Comparison of ENCODE assay signal across 1 cellular context in the genomic region with DNA sequence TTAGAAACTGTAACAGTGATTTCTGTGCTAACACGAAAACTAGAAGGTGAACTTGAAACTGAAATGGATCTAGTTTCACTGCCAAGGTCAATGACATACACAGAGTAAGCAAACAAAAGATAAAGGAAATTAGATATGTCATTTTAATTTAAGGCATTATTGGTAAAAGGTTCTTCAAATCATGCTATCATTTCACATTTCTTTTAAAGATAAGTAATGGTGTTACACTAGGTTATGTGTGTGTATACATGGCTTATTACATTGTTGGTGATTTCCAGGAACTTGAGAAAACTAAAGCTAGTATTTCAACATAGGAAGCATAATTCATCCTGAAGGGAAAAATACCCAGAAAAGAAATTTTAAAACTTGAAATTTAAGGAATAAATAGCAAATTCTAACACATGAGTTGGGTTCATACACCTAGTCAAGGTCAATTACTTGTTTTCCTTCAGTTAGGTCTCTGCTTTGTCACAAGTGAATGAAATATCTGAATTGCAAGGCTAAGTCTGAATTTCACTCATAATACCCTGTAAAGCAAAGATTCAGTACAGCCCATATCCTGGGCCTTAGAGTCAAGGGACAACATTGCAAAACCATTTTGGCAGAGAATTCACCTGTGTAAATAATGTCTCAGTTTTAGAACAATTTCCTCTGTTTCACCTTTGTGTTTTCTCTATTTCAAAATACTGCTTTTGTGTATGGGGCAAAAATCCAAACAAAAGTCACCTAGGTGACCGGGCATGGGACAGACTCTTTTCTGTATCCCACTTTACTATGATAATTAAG.
TF ChIP-seq lines count a peak whose summit lies in the region.

No MANE protein-coding gene starts in this region.

TF ChIP-seq in HepG2, 621 proteins besides CTCF, POLR2A, EP300 and RAD21 (continued from another document and continues in another):
- TF ChIP-seq, protein P1, sequence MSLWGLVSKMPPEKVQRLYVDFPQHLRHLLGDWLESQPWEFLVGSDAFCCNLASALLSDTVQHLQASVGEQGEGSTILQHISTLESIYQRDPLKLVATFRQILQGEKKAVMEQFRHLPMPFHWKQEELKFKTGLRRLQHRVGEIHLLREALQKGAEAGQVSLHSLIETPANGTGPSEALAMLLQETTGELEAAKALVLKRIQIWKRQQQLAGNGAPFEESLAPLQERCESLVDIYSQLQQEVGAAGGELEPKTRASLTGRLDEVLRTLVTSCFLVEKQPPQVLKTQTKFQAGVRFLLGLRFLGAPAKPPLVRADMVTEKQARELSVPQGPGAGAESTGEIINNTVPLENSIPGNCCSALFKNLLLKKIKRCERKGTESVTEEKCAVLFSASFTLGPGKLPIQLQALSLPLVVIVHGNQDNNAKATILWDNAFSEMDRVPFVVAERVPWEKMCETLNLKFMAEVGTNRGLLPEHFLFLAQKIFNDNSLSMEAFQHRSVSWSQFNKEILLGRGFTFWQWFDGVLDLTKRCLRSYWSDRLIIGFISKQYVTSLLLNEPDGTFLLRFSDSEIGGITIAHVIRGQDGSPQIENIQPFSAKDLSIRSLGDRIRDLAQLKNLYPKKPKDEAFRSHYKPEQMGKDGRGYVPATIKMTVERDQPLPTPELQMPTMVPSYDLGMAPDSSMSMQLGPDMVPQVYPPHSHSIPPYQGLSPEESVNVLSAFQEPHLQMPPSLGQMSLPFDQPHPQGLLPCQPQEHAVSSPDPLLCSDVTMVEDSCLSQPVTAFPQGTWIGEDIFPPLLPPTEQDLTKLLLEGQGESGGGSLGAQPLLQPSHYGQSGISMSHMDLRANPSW (CRISPR knock-in tag; IDR thresholded peaks at IDR 0.05; ENCODE audit: borderline replicate concordance), result no peak
- no peak for TF ChIP-seq ZNF326 (CRISPR knock-in tag; IDR thresholded peaks at IDR 0.05; ENCODE audit: borderline replicate concordance)
- TF ChIP-seq, protein P2, sequence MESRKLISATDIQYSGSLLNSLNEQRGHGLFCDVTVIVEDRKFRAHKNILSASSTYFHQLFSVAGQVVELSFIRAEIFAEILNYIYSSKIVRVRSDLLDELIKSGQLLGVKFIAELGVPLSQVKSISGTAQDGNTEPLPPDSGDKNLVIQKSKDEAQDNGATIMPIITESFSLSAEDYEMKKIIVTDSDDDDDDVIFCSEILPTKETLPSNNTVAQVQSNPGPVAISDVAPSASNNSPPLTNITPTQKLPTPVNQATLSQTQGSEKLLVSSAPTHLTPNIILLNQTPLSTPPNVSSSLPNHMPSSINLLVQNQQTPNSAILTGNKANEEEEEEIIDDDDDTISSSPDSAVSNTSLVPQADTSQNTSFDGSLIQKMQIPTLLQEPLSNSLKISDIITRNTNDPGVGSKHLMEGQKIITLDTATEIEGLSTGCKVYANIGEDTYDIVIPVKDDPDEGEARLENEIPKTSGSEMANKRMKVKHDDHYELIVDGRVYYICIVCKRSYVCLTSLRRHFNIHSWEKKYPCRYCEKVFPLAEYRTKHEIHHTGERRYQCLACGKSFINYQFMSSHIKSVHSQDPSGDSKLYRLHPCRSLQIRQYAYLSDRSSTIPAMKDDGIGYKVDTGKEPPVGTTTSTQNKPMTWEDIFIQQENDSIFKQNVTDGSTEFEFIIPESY (CRISPR knock-in tag; IDR thresholded peaks at IDR 0.05), result no peak
- TF ChIP-seq REPIN1 (CRISPR knock-in tag; IDR thresholded peaks at IDR 0.05; ENCODE audit: borderline replicate concordance, low read depth), result no peak
- TF ChIP-seq ZFX (CRISPR knock-in tag; IDR thresholded peaks at IDR 0.05; ENCODE audit: low read depth), result no peak
- no peak for TF ChIP-seq HCFC1 (IDR thresholded peaks at IDR 0.05; ENCODE audit: low read depth, low read length)
- TF ChIP-seq, protein P3, sequence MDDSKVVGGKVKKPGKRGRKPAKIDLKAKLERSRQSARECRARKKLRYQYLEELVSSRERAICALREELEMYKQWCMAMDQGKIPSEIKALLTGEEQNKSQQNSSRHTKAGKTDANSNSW (CRISPR knock-in tag; IDR thresholded peaks at IDR 0.05; ENCODE audit: borderline replicate concordance), result no peak
- TF ChIP-seq, protein P4, sequence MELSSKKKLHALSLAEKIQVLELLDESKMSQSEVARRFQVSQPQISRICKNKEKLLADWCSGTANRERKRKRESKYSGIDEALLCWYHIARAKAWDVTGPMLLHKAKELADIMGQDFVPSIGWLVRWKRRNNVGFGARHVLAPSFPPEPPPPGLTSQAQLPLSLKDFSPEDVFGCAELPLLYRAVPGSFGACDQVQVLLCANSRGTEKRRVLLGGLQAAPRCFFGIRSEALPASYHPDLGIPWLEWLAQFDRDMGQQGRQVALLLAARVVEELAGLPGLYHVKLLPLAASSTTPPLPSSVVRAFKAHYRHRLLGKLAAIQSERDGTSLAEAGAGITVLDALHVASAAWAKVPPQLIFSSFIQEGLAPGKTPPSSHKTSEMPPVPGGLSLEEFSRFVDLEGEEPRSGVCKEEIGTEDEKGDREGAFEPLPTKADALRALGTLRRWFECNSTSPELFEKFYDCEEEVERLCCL (CRISPR knock-in tag; IDR thresholded peaks at IDR 0.05; ENCODE audit: borderline replicate concordance), result no peak
- TF ChIP-seq, protein P5, sequence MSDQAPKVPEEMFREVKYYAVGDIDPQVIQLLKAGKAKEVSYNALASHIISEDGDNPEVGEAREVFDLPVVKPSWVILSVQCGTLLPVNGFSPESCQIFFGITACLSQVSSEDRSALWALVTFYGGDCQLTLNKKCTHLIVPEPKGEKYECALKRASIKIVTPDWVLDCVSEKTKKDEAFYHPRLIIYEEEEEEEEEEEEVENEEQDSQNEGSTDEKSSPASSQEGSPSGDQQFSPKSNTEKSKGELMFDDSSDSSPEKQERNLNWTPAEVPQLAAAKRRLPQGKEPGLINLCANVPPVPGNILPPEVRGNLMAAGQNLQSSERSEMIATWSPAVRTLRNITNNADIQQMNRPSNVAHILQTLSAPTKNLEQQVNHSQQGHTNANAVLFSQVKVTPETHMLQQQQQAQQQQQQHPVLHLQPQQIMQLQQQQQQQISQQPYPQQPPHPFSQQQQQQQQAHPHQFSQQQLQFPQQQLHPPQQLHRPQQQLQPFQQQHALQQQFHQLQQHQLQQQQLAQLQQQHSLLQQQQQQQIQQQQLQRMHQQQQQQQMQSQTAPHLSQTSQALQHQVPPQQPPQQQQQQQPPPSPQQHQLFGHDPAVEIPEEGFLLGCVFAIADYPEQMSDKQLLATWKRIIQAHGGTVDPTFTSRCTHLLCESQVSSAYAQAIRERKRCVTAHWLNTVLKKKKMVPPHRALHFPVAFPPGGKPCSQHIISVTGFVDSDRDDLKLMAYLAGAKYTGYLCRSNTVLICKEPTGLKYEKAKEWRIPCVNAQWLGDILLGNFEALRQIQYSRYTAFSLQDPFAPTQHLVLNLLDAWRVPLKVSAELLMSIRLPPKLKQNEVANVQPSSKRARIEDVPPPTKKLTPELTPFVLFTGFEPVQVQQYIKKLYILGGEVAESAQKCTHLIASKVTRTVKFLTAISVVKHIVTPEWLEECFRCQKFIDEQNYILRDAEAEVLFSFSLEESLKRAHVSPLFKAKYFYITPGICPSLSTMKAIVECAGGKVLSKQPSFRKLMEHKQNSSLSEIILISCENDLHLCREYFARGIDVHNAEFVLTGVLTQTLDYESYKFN (CRISPR knock-in tag; conservative IDR thresholded peaks at IDR 0.05), result peak; percentile 75
- no peak for TF ChIP-seq KLF9 (CRISPR knock-in tag; IDR thresholded peaks at IDR 0.05; ENCODE audit: low read depth)
- TF ChIP-seq THYN1 (CRISPR knock-in tag; IDR thresholded peaks at IDR 0.05; ENCODE audit: borderline replicate concordance, low read depth), result no peak
- no peak for TF ChIP-seq ATF1 (CRISPR knock-in tag; IDR thresholded peaks at IDR 0.05)
- no peak for TF ChIP-seq ZNF17 (CRISPR knock-in tag; IDR thresholded peaks at IDR 0.05)
- TF ChIP-seq PAX8 (CRISPR knock-in tag; IDR thresholded peaks at IDR 0.05; ENCODE audit: borderline replicate concordance), result no peak
- TF ChIP-seq ZNF235 (CRISPR knock-in tag; IDR thresholded peaks at IDR 0.05; ENCODE audit: borderline replicate concordance), result no peak
- no peak for TF ChIP-seq SRF (IDR thresholded peaks at IDR 0.05; ENCODE audit: low read depth, low read length)
- TF ChIP-seq MEIS1 (CRISPR knock-in tag; IDR thresholded peaks at IDR 0.05; ENCODE audit: borderline replicate concordance), result no peak
- TF ChIP-seq ZNF263 (CRISPR knock-in tag; IDR thresholded peaks at IDR 0.05), result no peak
- peak; percentile 63; the same call in 1 of the 2 replicates for TF ChIP-seq SSRP1 (CRISPR knock-in tag; IDR thresholded peaks at IDR 0.05)
- TF ChIP-seq, protein P6, sequence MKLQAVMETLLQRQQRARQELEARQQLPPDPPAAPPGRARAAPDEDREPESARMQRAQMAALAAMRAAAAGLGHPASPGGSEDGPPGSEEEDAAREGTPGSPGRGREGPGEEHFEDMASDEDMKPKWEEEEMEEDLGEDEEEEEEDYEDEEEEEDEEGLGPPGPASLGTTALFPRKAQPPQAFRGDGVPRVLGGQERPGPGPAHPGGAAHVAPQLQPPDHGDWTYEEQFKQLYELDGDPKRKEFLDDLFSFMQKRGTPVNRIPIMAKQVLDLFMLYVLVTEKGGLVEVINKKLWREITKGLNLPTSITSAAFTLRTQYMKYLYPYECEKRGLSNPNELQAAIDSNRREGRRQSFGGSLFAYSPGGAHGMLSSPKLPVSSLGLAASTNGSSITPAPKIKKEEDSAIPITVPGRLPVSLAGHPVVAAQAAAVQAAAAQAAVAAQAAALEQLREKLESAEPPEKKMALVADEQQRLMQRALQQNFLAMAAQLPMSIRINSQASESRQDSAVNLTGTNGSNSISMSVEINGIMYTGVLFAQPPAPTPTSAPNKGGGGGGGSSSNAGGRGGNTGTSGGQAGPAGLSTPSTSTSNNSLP (IDR thresholded peaks at IDR 0.05; ENCODE audit: low read depth, low read length), result peak; percentile 40
- no peak for TF ChIP-seq MTF1 (CRISPR knock-in tag; IDR thresholded peaks at IDR 0.05)
- TF ChIP-seq ZNF20 (CRISPR knock-in tag; IDR thresholded peaks at IDR 0.05), result no peak
- no peak for TF ChIP-seq ZNF367 (CRISPR knock-in tag; IDR thresholded peaks at IDR 0.05; ENCODE audit: borderline replicate concordance)
- no peak for TF ChIP-seq MAFG (CRISPR knock-in tag; IDR thresholded peaks at IDR 0.05)
- TF ChIP-seq, protein P7, sequence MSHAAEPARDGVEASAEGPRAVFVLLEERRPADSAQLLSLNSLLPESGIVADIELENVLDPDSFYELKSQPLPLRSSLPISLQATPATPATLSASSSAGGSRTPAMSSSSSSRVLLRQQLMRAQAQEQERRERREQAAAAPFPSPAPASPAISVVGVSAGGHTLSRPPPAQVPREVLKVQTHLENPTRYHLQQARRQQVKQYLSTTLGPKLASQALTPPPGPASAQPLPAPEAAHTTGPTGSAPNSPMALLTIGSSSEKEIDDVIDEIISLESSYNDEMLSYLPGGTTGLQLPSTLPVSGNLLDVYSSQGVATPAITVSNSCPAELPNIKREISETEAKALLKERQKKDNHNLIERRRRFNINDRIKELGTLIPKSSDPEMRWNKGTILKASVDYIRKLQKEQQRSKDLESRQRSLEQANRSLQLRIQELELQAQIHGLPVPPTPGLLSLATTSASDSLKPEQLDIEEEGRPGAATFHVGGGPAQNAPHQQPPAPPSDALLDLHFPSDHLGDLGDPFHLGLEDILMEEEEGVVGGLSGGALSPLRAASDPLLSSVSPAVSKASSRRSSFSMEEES (CRISPR knock-in tag; IDR thresholded peaks at IDR 0.05), result no peak; the same call in 1 of the 2 replicates
- no peak for TF ChIP-seq RFX5 (IDR thresholded peaks at IDR 0.05; ENCODE audit: low read depth, low read length)
- peak; percentile 98 for TF ChIP-seq NFIC (IDR thresholded peaks at IDR 0.05; ENCODE audit: low read length)
- peak; percentile 75 for TF ChIP-seq NR2F6 (IDR thresholded peaks at IDR 0.05)
- peak; percentile 74 for TF ChIP-seq NR2F6 (CRISPR knock-in tag; IDR thresholded peaks at IDR 0.05)
- TF ChIP-seq, protein P8, sequence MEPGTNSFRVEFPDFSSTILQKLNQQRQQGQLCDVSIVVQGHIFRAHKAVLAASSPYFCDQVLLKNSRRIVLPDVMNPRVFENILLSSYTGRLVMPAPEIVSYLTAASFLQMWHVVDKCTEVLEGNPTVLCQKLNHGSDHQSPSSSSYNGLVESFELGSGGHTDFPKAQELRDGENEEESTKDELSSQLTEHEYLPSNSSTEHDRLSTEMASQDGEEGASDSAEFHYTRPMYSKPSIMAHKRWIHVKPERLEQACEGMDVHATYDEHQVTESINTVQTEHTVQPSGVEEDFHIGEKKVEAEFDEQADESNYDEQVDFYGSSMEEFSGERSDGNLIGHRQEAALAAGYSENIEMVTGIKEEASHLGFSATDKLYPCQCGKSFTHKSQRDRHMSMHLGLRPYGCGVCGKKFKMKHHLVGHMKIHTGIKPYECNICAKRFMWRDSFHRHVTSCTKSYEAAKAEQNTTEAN (CRISPR knock-in tag; conservative IDR thresholded peaks at IDR 0.05), result no peak; the same call in 1 of the 2 replicates
- TF ChIP-seq ZBTB7B (CRISPR knock-in tag; IDR thresholded peaks at IDR 0.05), result no peak; the same call in 1 of the 2 replicates
- TF ChIP-seq, protein P9, sequence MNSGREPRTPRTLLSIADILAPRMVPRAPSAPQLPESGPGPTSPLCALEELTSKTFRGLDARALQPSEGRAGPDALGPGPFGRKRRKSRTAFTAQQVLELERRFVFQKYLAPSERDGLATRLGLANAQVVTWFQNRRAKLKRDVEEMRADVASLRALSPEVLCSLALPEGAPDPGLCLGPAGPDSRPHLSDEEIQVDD (CRISPR knock-in tag; IDR thresholded peaks at IDR 0.05; ENCODE audit: borderline replicate concordance), result no peak
- TF ChIP-seq ZNF354B (CRISPR knock-in tag; IDR thresholded peaks at IDR 0.05), result no peak
- TF ChIP-seq, protein P10, sequence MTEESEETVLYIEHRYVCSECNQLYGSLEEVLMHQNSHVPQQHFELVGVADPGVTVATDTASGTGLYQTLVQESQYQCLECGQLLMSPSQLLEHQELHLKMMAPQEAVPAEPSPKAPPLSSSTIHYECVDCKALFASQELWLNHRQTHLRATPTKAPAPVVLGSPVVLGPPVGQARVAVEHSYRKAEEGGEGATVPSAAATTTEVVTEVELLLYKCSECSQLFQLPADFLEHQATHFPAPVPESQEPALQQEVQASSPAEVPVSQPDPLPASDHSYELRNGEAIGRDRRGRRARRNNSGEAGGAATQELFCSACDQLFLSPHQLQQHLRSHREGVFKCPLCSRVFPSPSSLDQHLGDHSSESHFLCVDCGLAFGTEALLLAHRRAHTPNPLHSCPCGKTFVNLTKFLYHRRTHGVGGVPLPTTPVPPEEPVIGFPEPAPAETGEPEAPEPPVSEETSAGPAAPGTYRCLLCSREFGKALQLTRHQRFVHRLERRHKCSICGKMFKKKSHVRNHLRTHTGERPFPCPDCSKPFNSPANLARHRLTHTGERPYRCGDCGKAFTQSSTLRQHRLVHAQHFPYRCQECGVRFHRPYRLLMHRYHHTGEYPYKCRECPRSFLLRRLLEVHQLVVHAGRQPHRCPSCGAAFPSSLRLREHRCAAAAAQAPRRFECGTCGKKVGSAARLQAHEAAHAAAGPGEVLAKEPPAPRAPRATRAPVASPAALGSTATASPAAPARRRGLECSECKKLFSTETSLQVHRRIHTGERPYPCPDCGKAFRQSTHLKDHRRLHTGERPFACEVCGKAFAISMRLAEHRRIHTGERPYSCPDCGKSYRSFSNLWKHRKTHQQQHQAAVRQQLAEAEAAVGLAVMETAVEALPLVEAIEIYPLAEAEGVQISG (CRISPR knock-in tag; IDR thresholded peaks at IDR 0.05), result no peak
- no peak for TF ChIP-seq ETV6 (CRISPR knock-in tag; conservative IDR thresholded peaks at IDR 0.05)
- no peak for TF ChIP-seq ZFYVE20 (CRISPR knock-in tag; IDR thresholded peaks at IDR 0.05; ENCODE audit: borderline replicate concordance, low read depth)
- TF ChIP-seq, protein P11, sequence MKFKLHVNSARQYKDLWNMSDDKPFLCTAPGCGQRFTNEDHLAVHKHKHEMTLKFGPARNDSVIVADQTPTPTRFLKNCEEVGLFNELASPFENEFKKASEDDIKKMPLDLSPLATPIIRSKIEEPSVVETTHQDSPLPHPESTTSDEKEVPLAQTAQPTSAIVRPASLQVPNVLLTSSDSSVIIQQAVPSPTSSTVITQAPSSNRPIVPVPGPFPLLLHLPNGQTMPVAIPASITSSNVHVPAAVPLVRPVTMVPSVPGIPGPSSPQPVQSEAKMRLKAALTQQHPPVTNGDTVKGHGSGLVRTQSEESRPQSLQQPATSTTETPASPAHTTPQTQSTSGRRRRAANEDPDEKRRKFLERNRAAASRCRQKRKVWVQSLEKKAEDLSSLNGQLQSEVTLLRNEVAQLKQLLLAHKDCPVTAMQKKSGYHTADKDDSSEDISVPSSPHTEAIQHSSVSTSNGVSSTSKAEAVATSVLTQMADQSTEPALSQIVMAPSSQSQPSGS (CRISPR knock-in tag; IDR thresholded peaks at IDR 0.05), result peak; percentile 23; the same call in 1 of the 2 replicates
